In the genomic region with DNA sequence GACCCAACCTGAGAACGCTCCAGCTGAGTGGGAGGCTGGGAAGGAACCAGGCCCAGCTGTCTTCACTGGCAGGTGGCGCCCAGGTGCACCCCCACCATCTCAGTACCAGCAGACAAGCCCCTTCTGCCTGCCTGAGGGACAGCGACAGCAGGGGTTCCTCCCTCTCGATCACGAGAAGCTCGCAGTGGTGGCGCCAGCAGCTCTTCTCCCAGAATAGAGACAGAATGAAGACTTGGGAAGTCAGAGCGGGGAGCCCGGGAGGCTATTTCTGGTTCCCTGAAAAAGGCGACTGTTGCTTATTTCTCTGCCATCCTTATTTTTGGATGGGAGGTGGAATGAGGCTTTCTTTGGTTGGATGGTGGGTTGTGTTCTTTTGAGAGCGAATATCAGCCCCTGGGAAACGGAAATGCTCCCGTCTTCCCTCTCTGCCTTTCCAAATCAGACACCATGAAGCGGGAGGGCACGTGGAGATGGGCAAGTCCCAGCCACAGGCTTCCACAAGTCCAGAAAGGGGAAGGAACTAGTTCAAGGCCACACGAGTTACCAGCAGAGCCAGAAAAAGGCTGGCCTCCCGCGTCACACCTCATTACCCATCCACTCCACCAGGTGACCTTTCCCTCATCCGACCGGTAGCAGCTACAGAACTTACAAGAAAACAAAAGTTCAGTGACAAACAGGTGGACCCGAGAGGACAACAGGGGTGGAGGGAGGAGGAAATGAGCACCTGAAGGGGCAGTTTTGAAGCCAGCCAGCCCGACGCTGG, we compare ENCODE assay signal across 21 cellular contexts. TPM values are rescaled to one million over a fixed set of nuclear protein-coding genes. Genes with fewer than 3 reads are reported as not detected.
A peak's percentile ranks its signal among the peaks of the same experiment; 100 is the strongest.
DNase-seq lines count a peak whose midpoint lies in the region; ATAC-seq and TF ChIP-seq lines count a peak whose summit lies in the region.
"Had no signal": no experiment of that assay in that cellular context is flagged by ENCODE, and none has a peak within 500 bp of the region (broad histone marks: within the 10 kb centered on the region; RNA-seq: fewer than 3 reads in every experiment).

No MANE protein-coding gene starts in this region.

- H3K4me3 Mint-ChIP-seq in brain (no peak overlapping the region), type B pancreatic cell (no peak overlapping the region)
- H3K4me3 Mint-ChIP-seq: memory B cell had no signal

- H3K27me3 Mint-ChIP-seq in brain, result peaks cover 5% of the 10 kb centered on the region
- H3K27me3 Mint-ChIP-seq in type B pancreatic cell, result no peaks in the 10 kb centered on the region
- H3K27me3 Mint-ChIP-seq: memory B cell, progenitor cell of endocrine pancreas had no signal

- DNase-seq in heart left ventricle (peak in 1 of 5 donors; percentile 62), Right ventricle myocardium inferior (ENCODE audit: missing footprints) (no peak), left kidney (ENCODE audit: low read depth, low spot score) (peak; percentile 91), superior temporal gyrus (ENCODE audit: extremely low spot score) (peak; percentile 55), tibial artery (no peak), type B pancreatic cell (ENCODE audit: extremely low spot score, unreplicated experiment) (no peak)
- DNase-seq: activated CD4-positive, alpha-beta T cell treated with anti-CD3 and anti-CD28 coated beads, Interleukin-2, amount 50 U/mL, for 1 hour; activated CD8-positive, alpha-beta memory T cell treated with anti-CD3 and anti-CD28 coated beads, Interleukin-2, amount 50 U/mL, for 48 hours; activated effector memory CD4-positive, alpha-beta T cell treated with anti-CD3 and anti-CD28 coated beads, Interleukin-2, amount 50 U/mL, for 16 hours; DMS 273 treated with DMSO at 0.1 percent for 48 hours; GF-D8; NCI-H1694 treated with DMSO at 0.1 percent for 48 hours; NCI-H446; SHP77; T-helper 1 cell had no signal

- H3K9me3 Mint-ChIP-seq in brain (peaks cover 2 to 25% (median 4%) of the 10 kb centered on the region in 5 experiments), type B pancreatic cell (no peaks in the 10 kb centered on the region)

- H3K27ac Mint-ChIP-seq in brain (peak overlapping the region in 3 of 5 experiments; percentile 51 to 91 (median 60)), type B pancreatic cell (no peak overlapping the region)
- H3K27ac Mint-ChIP-seq: memory B cell, progenitor cell of endocrine pancreas had no signal

- intact Hi-C loops in heart left ventricle (cut with DNase I), result loop anchor here in 6 of 10 donors (5.0 kb wide), 7 partner anchors 43 to 168 kb away; a partner anchor contains a TSS
- intact Hi-C loops in Right ventricle myocardium inferior (cut with DNase I), result loop anchor here (5.0 kb wide), 3 partner anchors 38 to 163 kb away; no protein-coding TSS in a partner anchor
- intact Hi-C loops in tibial artery (cut with DNase I; ENCODE audit: low total_unique reads), result loop anchor here (5.0 kb wide), 2 partner anchors 78 to 173 kb away; no protein-coding TSS in a partner anchor

- H3K27me3 ChIP-seq in heart left ventricle (no peaks in the 10 kb centered on the region), tibial artery (no peaks in the 10 kb centered on the region)
- H3K27me3 ChIP-seq: BLaER1 had no signal

- no peak for TF ChIP-seq CTCF in heart left ventricle (IDR thresholded peaks at IDR 0.05)
- no peak for TF ChIP-seq CTCF in brain (conservative IDR thresholded peaks at IDR 0.05)
- no peak for TF ChIP-seq CTCF in tibial artery (IDR thresholded peaks at IDR 0.05)
- no peak for TF ChIP-seq CTCF in type B pancreatic cell (conservative IDR thresholded peaks at IDR 0.05)

- H3K36me3 Mint-ChIP-seq in brain (peaks cover 30% of the 10 kb centered on the region), type B pancreatic cell (no peaks in the 10 kb centered on the region)

- peaks cover 28% of the 10 kb centered on the region for H3K4me1 Mint-ChIP-seq in brain
- no peaks in the 10 kb centered on the region for H3K4me1 Mint-ChIP-seq in type B pancreatic cell (ENCODE audit: unreplicated experiment)

- 66 to 78% (median 74%) methylated on average over 23 of the region's 23 CpGs for WGBS in heart left ventricle, 4 donors

- H3K4me1 ChIP-seq in heart left ventricle (peaks cover 0 to 51% (median 26%) of the 10 kb centered on the region in 12 donors), tibial artery (peaks cover 0 to 44% (median 18%) of the 10 kb centered on the region in 4 donors)

- peak overlapping the region in 10 of 12 donors; percentile 14 to 80 (median 62) for H3K27ac ChIP-seq in heart left ventricle
- H3K27ac ChIP-seq in tibial artery, result peak overlapping the region in 1 of 2 donors; percentile 4
- H3K27ac ChIP-seq: BLaER1 had no signal

- no peak for TF ChIP-seq POLR2A in heart left ventricle (IDR thresholded peaks at IDR 0.05)

- H3K36me3 ChIP-seq in heart left ventricle, result no peaks in the 10 kb centered on the region
- no peaks in the 10 kb centered on the region for H3K36me3 ChIP-seq in tibial artery

- H3K9me3 ChIP-seq in heart left ventricle (no peaks in the 10 kb centered on the region), tibial artery (no peaks in the 10 kb centered on the region)

- H3K4me3 ChIP-seq in heart left ventricle, result no peak overlapping the region
- no peak overlapping the region for H3K4me3 ChIP-seq in tibial artery
- H3K4me3 ChIP-seq: BLaER1 had no signal

- no peak for ATAC-seq in heart left ventricle
- no peak for ATAC-seq in Right ventricle myocardium inferior
- ATAC-seq in HG03025 (IDR thresholded peaks at IDR 0.05; ENCODE audit: low FRiP score, unreplicated experiment), result no peak

RNA-seq across cellular contexts. Expression of a gene that starts 46.7 kb away (rescaled TPM):
- total RNA-seq in heart left ventricle, result not detected
- polyA plus RNA-seq in heart left ventricle, result under 1 TPM; 0.07 to 0.19 TPM
- not detected for total RNA-seq in Right ventricle myocardium inferior
- polyA plus RNA-seq in brain (ENCODE audit: insufficient read depth, low read depth, low replicate concordance), result 1,071 TPM
- 1,527 and 3,424 TPM in 2 replicates for total RNA-seq in type B pancreatic cell (ENCODE audit: low replicate concordance)
- total RNA-seq: H4 had no signal

Comparison
In these comparisons a context has a peak if more than half of its experiments do, and no peak if none do; other contexts are left out.
1. DNase-seq: peak in left kidney (single experiment) and superior temporal gyrus (single experiment); none in Right ventricle myocardium inferior (single experiment), tibial artery (0 of 2) and type B pancreatic cell (single experiment).
2. RNA of a gene that starts 46.7 kb away (total RNA-seq): 1,527 to 3,424 TPM in type B pancreatic cell; not detected in heart left ventricle and not detected in Right ventricle myocardium inferior (single experiment); every median in the first group is over 1,000 times any median in the second.